ENCODE assay signal across 1 cellular context in the genomic region with DNA sequence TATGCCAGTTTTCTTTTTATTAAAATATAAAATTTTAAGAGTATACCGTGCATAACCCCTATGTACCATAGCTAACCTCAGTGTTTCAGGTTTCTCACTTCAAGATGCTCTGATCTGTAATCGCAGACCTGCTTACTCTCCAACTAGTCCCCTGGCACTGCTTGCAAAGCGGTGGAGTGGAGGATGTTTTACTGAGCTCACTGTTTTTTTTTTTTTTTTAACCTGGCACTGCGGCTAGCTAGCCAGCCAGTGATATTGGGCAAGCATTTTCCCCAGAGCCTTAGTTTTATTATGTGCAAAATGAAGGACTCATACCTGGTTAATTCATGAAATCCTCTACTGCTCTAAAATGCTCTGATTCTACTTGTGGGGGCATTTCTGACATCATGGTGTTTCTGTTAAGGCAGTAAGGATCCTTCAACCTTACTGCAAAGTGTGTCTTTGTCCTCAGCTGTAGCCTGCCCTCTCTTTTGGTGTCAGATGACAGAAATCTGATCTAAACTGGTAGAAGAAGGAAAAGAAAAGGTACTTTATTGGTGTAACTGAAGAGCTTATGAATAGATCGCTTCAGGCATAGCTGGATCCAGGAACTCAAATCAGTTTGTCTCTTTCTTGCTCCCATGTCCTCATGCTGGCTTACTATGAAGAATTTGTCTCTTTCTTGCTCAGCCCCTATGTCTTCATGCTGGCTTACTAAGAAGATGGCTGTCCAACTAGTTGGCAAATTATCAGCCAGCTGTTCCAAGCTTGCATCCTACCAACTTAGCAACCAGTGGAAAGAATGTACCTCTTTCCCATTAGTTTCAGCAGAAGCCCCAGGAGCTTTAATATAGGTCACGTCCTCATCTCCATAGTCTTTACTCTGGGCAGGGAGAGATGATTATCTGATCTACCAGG.
TF ChIP-seq lines count a peak whose summit lies in the region.

No MANE protein-coding gene starts in this region.

TF ChIP-seq in endothelial cell of umbilical vein, 7 proteins besides CTCF, POLR2A, EP300 and RAD21:
- TF ChIP-seq POLR2AphosphoS5 (IDR thresholded peaks at IDR 0.05; ENCODE audit: insufficient read depth, low read depth, low read length): no peak
- TF ChIP-seq GATA2 (IDR thresholded peaks at IDR 0.05; ENCODE audit: insufficient read depth, insufficient read length, low read depth, low read length): peak; percentile 23
